Comparison of ENCODE assay signal across 8 cellular contexts in genomic region chr6:63571382-63571882, GRCh38. TPM values are rescaled to one million over a fixed set of nuclear protein-coding genes. Genes with fewer than 3 reads are reported as not detected.
A peak's percentile ranks its signal among the peaks of the same experiment; 100 is the strongest.
DNase-seq lines count a peak whose midpoint lies in the region; ATAC-seq, FAIRE-seq and TF ChIP-seq lines count a peak whose summit lies in the region.

No MANE protein-coding gene starts in this region.

- 9 to 10% methylated on average over 13 of the region's 13 CpGs for WGBS in pancreas, 2 donors

- intact Hi-C loops in pancreas (cut with DNase I), result loop anchor here in 1 of 3 donors (5.0 to 10.0 kb wide), 2 partner anchors 47 to 114 kb away; no protein-coding TSS in a partner anchor

- peak overlapping the region; percentile 50; the same call in 1 of the 2 replicates for H2AFZ ChIP-seq in GM23338

- peak overlapping the region; percentile 84 for H3K4me2 ChIP-seq in GM23338

- no peaks in the 10 kb centered on the region for H3K9me3 ChIP-seq in pancreas

- H3K27ac Mint-ChIP-seq in GM23338 (peak overlapping the region; percentile 98), endothelial cell (ENCODE audit: unreplicated experiment) (peak overlapping the region; percentile 82)

- H3K79me2 ChIP-seq in GM23338 (replicated peaks; ENCODE audit: insufficient read depth), result peaks cover 39% of the 10 kb centered on the region

- H3K4me3 ChIP-seq in GM23338, result peak overlapping the region; percentile 68
- H3K4me3 ChIP-seq in pancreas, result peak overlapping the region in 3 of 4 donors; percentile 77 to 98 (median 91)

- no peak for ATAC-seq in GM23338
- ATAC-seq in pancreas, result peak in 1 of 4 donors; percentile 0

- FAIRE-seq in pancreas (lab: Jason Lieb, UNC) (no peak), urothelium cell line (lab: Jason Lieb, UNC) (no peak), HTR-8/SVneo (lab: Jason Lieb, UNC) (no peak)

- H3K36me3 Mint-ChIP-seq in GM23338 (ENCODE audit: low read depth) (peaks cover 24% of the 10 kb centered on the region), endothelial cell (ENCODE audit: low read depth, unreplicated experiment) (peaks cover 10% of the 10 kb centered on the region)

- no peak for TF ChIP-seq CTCF in GM23338 (conservative IDR thresholded peaks at IDR 0.05; ENCODE audit: low read depth in 2 of 2)
- TF ChIP-seq CTCF in endothelial cell (IDR thresholded peaks at IDR 0.05; ENCODE audit: unreplicated experiment), result no peak
- no peak for TF ChIP-seq CTCF in pancreas (IDR thresholded peaks at IDR 0.05)

- peaks cover 7% of the 10 kb centered on the region; the same call in 1 of the 2 replicates for H3K36me3 ChIP-seq in GM23338 (ENCODE audit: insufficient read depth)
- peaks cover 0 to 4% (median 0%) of the 10 kb centered on the region in 3 donors for H3K36me3 ChIP-seq in pancreas

- H3K27me3 ChIP-seq in GM23338 (ENCODE audit: insufficient read depth) (no peaks in the 10 kb centered on the region), pancreas (no peaks in the 10 kb centered on the region)

- DNase-seq in GM23338 (ENCODE audit: low spot score) (peak; percentile 1), OCI-M1 (lab: John Stamatoyannopoulos, UW) (peak; percentile 67), endothelial cell (ENCODE audit: low spot score) (no peak), pancreas (no peak), urothelium cell line (ENCODE audit: low spot score) (no peak), HTR-8/SVneo (ENCODE audit: insufficient read length, low spot score) (no peak), D341Med (ENCODE audit: low spot score) (no peak), mucosa of gallbladder (ENCODE audit: low spot score) (no peak)

- H3K27me3 Mint-ChIP-seq in GM23338 (ENCODE audit: insufficient read depth, low read depth, poor library complexity), result peaks cover 10% of the 10 kb centered on the region
- peaks cover 18% of the 10 kb centered on the region for H3K27me3 Mint-ChIP-seq in endothelial cell (ENCODE audit: unreplicated experiment)

- H4K20me1 ChIP-seq in GM23338 (replicated peaks; ENCODE audit: insufficient read depth), result peaks cover 17% of the 10 kb centered on the region

- H3K4me1 Mint-ChIP-seq in GM23338 (peaks cover 20% of the 10 kb centered on the region), endothelial cell (ENCODE audit: unreplicated experiment) (peaks cover 15% of the 10 kb centered on the region)

- no peaks in the 10 kb centered on the region for H3K9me2 ChIP-seq in GM23338 (ENCODE audit: insufficient read depth)

- H3K4me3 Mint-ChIP-seq in GM23338 (peak overlapping the region; percentile 87), endothelial cell (ENCODE audit: unreplicated experiment) (peak overlapping the region; percentile 91)

- H3K27ac ChIP-seq in GM23338 (ENCODE audit: low read depth) (peak overlapping the region; percentile 98), pancreas (peak overlapping the region; percentile 100)

- 0 out of 2 replicates have a peak, but pooled peaks cover 4% of the 10 kb centered on the region for H3F3A ChIP-seq in GM23338 (replicated peaks; ENCODE audit: low read depth)

- peaks cover 11% of the 10 kb centered on the region for H3K9me3 Mint-ChIP-seq in GM23338
- H3K9me3 Mint-ChIP-seq in endothelial cell (ENCODE audit: unreplicated experiment), result no peaks in the 10 kb centered on the region

- H3K4me1 ChIP-seq in GM23338 (ENCODE audit: insufficient read depth) (peaks cover 18% of the 10 kb centered on the region), pancreas (peaks cover 23 to 36% (median 29%) of the 10 kb centered on the region in 3 donors)

TF ChIP-seq in GM23338, 12 proteins besides CTCF, POLR2A, EP300 and RAD21 (continues in another document):
- TF ChIP-seq NANOG (IDR thresholded peaks at IDR 0.05; ENCODE audit: borderline replicate concordance) (no peak), ZNF331 (CRISPR knock-in tag; IDR thresholded peaks at IDR 0.05; ENCODE audit: low read depth) (no peak), EZH2phosphoT487 (IDR thresholded peaks at IDR 0.05; ENCODE audit: unreplicated experiment) (no peak), ZNF114 (CRISPR knock-in tag; IDR thresholded peaks at IDR 0.05) (no peak), STAT1 (IDR thresholded peaks at IDR 0.05; ENCODE audit: unreplicated experiment) (no peak), CREB1 (CRISPR knock-in tag; IDR thresholded peaks at IDR 0.05; ENCODE audit: low read depth) (no peak), EZH2 (IDR thresholded peaks at IDR 0.05; ENCODE audit: low read depth, unreplicated experiment) (no peak), POLR2AphosphoS5 (IDR thresholded peaks at IDR 0.05; ENCODE audit: low read depth) (no peak), ETS1 (IDR thresholded peaks at IDR 0.05) (no peak), REST (IDR thresholded peaks at IDR 0.05; ENCODE audit: unreplicated experiment) (no peak)

RNA-seq across cellular contexts. Expression of gene PTP4A1, which starts 0.8 kb away (rescaled TPM):
- 96.9 and 99.0 TPM in 2 replicates for total RNA-seq in GM23338 (2014; rRNA removed; shearing (Covaris generic))
- 88.6 and 102 TPM in 2 replicates for polyA plus RNA-seq in GM23338 (2016; fragmentation: Nextera tagmentation; extraction: Ambion mirVana)
- 58.6 TPM for total RNA-seq in endothelial cell (ENCODE audit: unreplicated experiment)
- total RNA-seq in pancreas, result 10 to 100 TPM; 24.8 to 77.8 (median 40.7) TPM
- 10 to 100 TPM in 1 of 2 donors, 1 to 10 TPM in 1; 5.4 to 13.7 TPM for polyA plus RNA-seq in pancreas
- total RNA-seq in mucosa of gallbladder, result 64.5 TPM

Comparison
In these comparisons a context has a peak if more than half of its experiments do, and no peak if none do; other contexts are left out.
1. DNase-seq: peak in GM23338 (single experiment) and OCI-M1 (single experiment); none in endothelial cell (single experiment), pancreas (0 of 6), urothelium cell line (single experiment), HTR-8/SVneo (single experiment), D341Med (single experiment) and mucosa of gallbladder (single experiment).